8 cellular contexts compared by ENCODE assay signal in genomic region chr22:42079319-42080251, GRCh38. TPM values are rescaled to one million over a fixed set of nuclear protein-coding genes. Genes with fewer than 3 reads are reported as not detected.
DNase-seq lines count a peak whose midpoint lies in the region; ATAC-seq and TF ChIP-seq lines count a peak whose summit lies in the region.

Gene SMDT1, plus strand, starts transcription at chr22:42079700. Its CDS starts 69 bp downstream, at chr22:42079769.

- TF ChIP-seq POLR2A in GM18951 (IDR thresholded peaks at IDR 0.05; ENCODE audit: extremely low read depth, insufficient read depth, insufficient read length): peak; percentile 87

- H3K4me3 Mint-ChIP-seq in activated B cell treated with CpG ODN at 0.5 μM for 24 hours: peak within 1 kb of the TSS; percentile 95
- H3K4me3 Mint-ChIP-seq in immature natural killer cell: peak within 1 kb of the TSS; percentile 94 to 98 (median 95)

- peak within 1 kb of the TSS; percentile 97 for H3K27ac Mint-ChIP-seq in activated B cell treated with CpG ODN at 0.5 μM for 24 hours
- H3K27ac Mint-ChIP-seq in immature natural killer cell: peak within 1 kb of the TSS; percentile 94 to 99 (median 96)

- intact Hi-C loops in activated B cell treated with CpG ODN at 0.5 μM for 24 hours (cut with micrococcal nuclease): loop anchor here (1.0 to 10.0 kb wide), 5 partner anchors 9 to 275 kb away; partner anchors contain the start of genes CCDC134, NAGA, NDUFA6 and SREBF2

- CTCF ChIA-PET in activated B cell treated with CpG ODN at 0.5 μM for 24 hours (lab: Charles Lee): interaction anchor here (0.7 to 3.2 kb wide), 3 partner anchors 11 to 111 kb away, joined by 3 to 17 read pairs (median 3); partner anchors contain the start of gene NDUFA6

- H3K36me3 Mint-ChIP-seq in activated B cell treated with CpG ODN at 0.5 μM for 24 hours (ENCODE audit: low read depth) (peaks cover 34% of the 10 kb centered on the region), immature natural killer cell (peaks cover 1 to 9% (median 4%) of the 10 kb centered on the region in 3 donors)

- H3K9me3 Mint-ChIP-seq in activated B cell treated with CpG ODN at 0.5 μM for 24 hours (no peaks in the 10 kb centered on the region), immature natural killer cell (no peaks in the 10 kb centered on the region)

- ATAC-seq in HG03196 (IDR thresholded peaks at IDR 0.05; ENCODE audit: unreplicated experiment): peak; percentile 78
- ATAC-seq in activated B cell treated with CpG ODN at 0.5 μM for 24 hours (ENCODE audit: low read depth): peak; percentile 89

- in situ Hi-C loops in GM18951 (cut with MboI; ENCODE audit: low sequenced_read_pairs, unreplicated experiment): loop anchor here (25.0 kb wide), 1 partner anchor 117 kb away; the partner anchor contains the start of genes SEPTIN3 and SMIM45

- H3K27ac ChIP-seq in caudate nucleus (ENCODE audit: low read depth, low read length): peak within 1 kb of the TSS; percentile 99

- no peaks in the 10 kb centered on the region for H3K27me3 Mint-ChIP-seq in activated B cell treated with CpG ODN at 0.5 μM for 24 hours
- H3K27me3 Mint-ChIP-seq in immature natural killer cell (ENCODE audit: low read depth in 3 of 3): peaks cover 3 to 14% (median 14%) of the 10 kb centered on the region in 3 donors

- POLR2A ChIA-PET in activated B cell treated with CpG ODN at 0.5 μM for 24 hours (lab: Charles Lee): interaction anchor here (0.5 to 4.3 kb wide), 36 partner anchors 9 to 1038 kb away, joined by 3 to 174 read pairs (median 4); partner anchors contain the start of genes CENPM, NAGA, NDUFA6 and POLDIP3

- H3K4me1 Mint-ChIP-seq in activated B cell treated with CpG ODN at 0.5 μM for 24 hours: peaks cover 38% of the 10 kb centered on the region
- H3K4me1 Mint-ChIP-seq in immature natural killer cell: peaks cover 37 to 50% of the 10 kb centered on the region in 2 donors

- DNase-seq in AG08395 (ENCODE audit: low spot score) (peak; percentile 99), NCI-H345 (lab: John Stamatoyannopoulos, UW) (peak; percentile 96), activated B cell treated with CpG ODN at 0.5 μM for 24 hours (peak; percentile 97), caudate nucleus (lab: John Stamatoyannopoulos, UW) (peak; percentile 86 to 100 (median 98)), immature natural killer cell (peak; percentile 99 to 100 (median 100)), smooth muscle cell of the brain vasculature (ENCODE audit: low read depth, low spot score) (peak; percentile 95)

- TF ChIP-seq CTCF in activated B cell treated with CpG ODN at 0.5 μM for 24 hours (IDR thresholded peaks at IDR 0.05): no peak

RNA-seq across cellular contexts. Expression of gene SMDT1, which starts in this region (rescaled TPM):
- total RNA-seq in activated B cell treated with CpG ODN at 0.5 μM for 24 hours: 165 and 167 TPM in 2 replicates
- 100 to 1,000 TPM; 158 to 284 (median 174) TPM for polyA plus RNA-seq in immature natural killer cell

Comparison
In these comparisons a context has a peak if more than half of its experiments do, and no peak if none do; other contexts are left out.
1. Peak in every context shown above with its lines: DNase-seq, ATAC-seq and H3K27ac ChIP-seq.